28 cellular contexts compared by ENCODE assay signal in genomic region chr12:119676022-119676421, GRCh38. TPM values are rescaled to one million over a fixed set of nuclear protein-coding genes. Genes with fewer than 3 reads are reported as not detected.
DNase-seq lines count a peak whose midpoint lies in the region; ATAC-seq and TF ChIP-seq lines count a peak whose summit lies in the region.
"Had no signal": no experiment of that assay in that cellular context is flagged by ENCODE, and none has a peak within 500 bp of the region (broad histone marks: within the 10 kb centered on the region; RNA-seq: fewer than 3 reads in every experiment).

No MANE protein-coding gene starts in this region.

- H3K36me3 Mint-ChIP-seq in activated T-cell treated with anti-CD3 and anti-CD28 coated beads, Interleukin-2, amount 50 U/mL, for 72 hours (ENCODE audit: insufficient read depth in 2 of 2) = peaks cover 31 to 48% of the 10 kb centered on the region in 2 donors
- peaks cover 50% of the 10 kb centered on the region for H3K36me3 Mint-ChIP-seq in memory B cell

- H3K36me3 ChIP-seq in adrenal gland (replicated peaks in 1 of 2) = peaks cover 0 to 92% of the 10 kb centered on the region in 2 donors
- peaks cover 0 to 48% (median 22%) of the 10 kb centered on the region in 4 donors for H3K36me3 ChIP-seq in transverse colon
- H3K36me3 ChIP-seq in OCI-LY7 (ENCODE audit: insufficient read depth, low read length) = peaks cover 100% of the 10 kb centered on the region

- H3K9me3 Mint-ChIP-seq in activated T-cell treated with anti-CD3 and anti-CD28 coated beads, Interleukin-2, amount 50 U/mL, for 72 hours = no peaks in the 10 kb centered on the region
- H3K9me3 Mint-ChIP-seq in memory B cell = no peaks in the 10 kb centered on the region
- H3K9me3 Mint-ChIP-seq: brain; CD4-positive, CD25-positive, alpha-beta regulatory T cell; natural killer cell treated with Interleukin-12 subunit alpha and Interleukin-12 subunit beta and Interleukin-15 and Interleukin-18, amount 100 ng/mL, for 72 hours had no signal

- 82 to 89% (median 87%) methylated on average over 9 of the region's 9 CpGs for WGBS in adrenal gland, 4 donors
- 80 to 86% methylated on average over 9 of the region's 9 CpGs for WGBS in transverse colon (ENCODE audit: low coverage in 1 of 2), 2 donors

- H3K4me3 Mint-ChIP-seq in activated T-cell treated with anti-CD3 and anti-CD28 coated beads, Interleukin-2, amount 50 U/mL, for 72 hours = no peak overlapping the region
- no peak overlapping the region for H3K4me3 Mint-ChIP-seq in memory B cell
- H3K4me3 Mint-ChIP-seq: CD4-positive, CD25-positive, alpha-beta regulatory T cell; natural killer cell treated with Interleukin-12 subunit alpha and Interleukin-12 subunit beta and Interleukin-15 and Interleukin-18, amount 100 ng/mL, for 72 hours had no signal

- no peak for TF ChIP-seq EP300 in transverse colon (IDR thresholded peaks at IDR 0.05; ENCODE audit: low read depth)

- H3K4me2 ChIP-seq in OCI-LY7 (ENCODE audit: low read length) = no peak overlapping the region
- H3K4me2 ChIP-seq: A549 had no signal

- intact Hi-C loops in adrenal gland (cut with DNase I) (no loop called here), transverse colon (cut with DNase I; ENCODE audit: low total_unique reads) (no loop called here), OCI-LY7 (cut with micrococcal nuclease; ENCODE audit: unreplicated experiment) (no loop called here)

- POLR2A ChIA-PET in OCI-LY7 (lab: Charles Lee) = interaction anchor here (0.5 to 0.6 kb wide), 3 partner anchors 15 to 174 kb away, joined by 3 to 4 read pairs (median 3); no protein-coding TSS in a partner anchor

- BruUV-seq in OCI-LY7 (replicated peaks; lab: Mats Ljungman, UMichigan) = no TSS peak

- DNase-seq in activated T-cell treated with anti-CD3 and anti-CD28 coated beads, Interleukin-2, amount 50 U/mL, for 72 hours = no peak
- no peak for DNase-seq in activated T-cell treated with anti-CD3 and anti-CD28 coated beads, Interleukin-2, amount 50 U/mL, for 48 hours
- peak in 1 of 7 donors; percentile 18 for DNase-seq in adrenal gland
- DNase-seq in memory B cell (ENCODE audit: low spot score in 2 of 2) = no peak
- DNase-seq in transverse colon = no peak
- DNase-seq in OCI-LY7 (ENCODE audit: low spot score) = no peak
- DNase-seq: activated CD8-positive, alpha-beta memory T cell treated with anti-CD3 and anti-CD28 coated beads, Interleukin-2, amount 50 U/mL, for 4 hours; activated effector memory CD4-positive, alpha-beta T cell treated with Interleukin-2 at 50 U/mL for 16 hours; CD4-positive, CD25-positive, alpha-beta regulatory T cell; cerebellar nuclear complex; DMS79 treated with DMSO at 0.1 percent for 48 hours; GDM1; GM23248; hippocampal formation; mucosa of descending colon; NCI-H1092 treated with DMSO at 0.1 percent for 48 hours; NCI-H1694 treated with DMSO at 0.1 percent for 48 hours; NCI-H2171 treated with DMSO at 0.1 percent for 48 hours; NCI-H510A treated with DMSO at 0.1 percent for 48 hours; PC-3; stimulated activated CD4-positive, alpha-beta T cell treated with anti-CD3 and anti-CD28 coated beads, Interleukin-4, amount 100 ng/mL, for 24 hours; T-helper 1 cell had no signal

- no peaks in the 10 kb centered on the region for H3K9me2 ChIP-seq in OCI-LY7 (ENCODE audit: insufficient read depth, low read length)

- H2AFZ ChIP-seq in OCI-LY7 (ENCODE audit: low read length) = no peak overlapping the region
- H2AFZ ChIP-seq: GM23248 had no signal

- H3K4me1 Mint-ChIP-seq in activated T-cell treated with anti-CD3 and anti-CD28 coated beads, Interleukin-2, amount 50 U/mL, for 72 hours (ENCODE audit: low read depth) = peaks cover 39% of the 10 kb centered on the region
- H3K4me1 Mint-ChIP-seq in memory B cell = peaks cover 14% of the 10 kb centered on the region

- H3K27ac Mint-ChIP-seq in activated T-cell treated with anti-CD3 and anti-CD28 coated beads, Interleukin-2, amount 50 U/mL, for 72 hours = peak overlapping the region; percentile 26
- peak overlapping the region; percentile 45 for H3K27ac Mint-ChIP-seq in memory B cell

- H3K9me3 ChIP-seq in adrenal gland (replicated peaks in 1 of 3) (no peaks in the 10 kb centered on the region), transverse colon (no peaks in the 10 kb centered on the region), OCI-LY7 (ENCODE audit: low read length) (no peaks in the 10 kb centered on the region)
- H3K9me3 ChIP-seq: A549, mucosa of descending colon had no signal

- CTCF ChIA-PET in OCI-LY7 (lab: Charles Lee; ENCODE audit: unreplicated experiment) = no interaction called here

- peaks cover 0 to 25% of the 10 kb centered on the region in 2 donors for H3K4me1 ChIP-seq in adrenal gland (replicated peaks in 1 of 2)
- H3K4me1 ChIP-seq in transverse colon = peaks cover 14 to 68% (median 56%) of the 10 kb centered on the region in 4 donors
- H3K4me1 ChIP-seq in OCI-LY7 (ENCODE audit: insufficient read depth, low read length, poor library complexity, severe bottlenecking) = peaks cover under 1% of the 10 kb centered on the region
- H3K4me1 ChIP-seq: A549 had no signal

- H3K4me3 ChIP-seq in adrenal gland = no peak overlapping the region
- no peak overlapping the region for H3K4me3 ChIP-seq in transverse colon
- no peak overlapping the region for H3K4me3 ChIP-seq in OCI-LY7 (ENCODE audit: low read depth, low read length, poor library complexity, severe bottlenecking)
- H3K4me3 ChIP-seq: A549, GM23248, mucosa of descending colon, SK-N-MC had no signal

- in situ Hi-C loops in transverse colon (cut with MboI; ENCODE audit: low pct_ligation_motif_present in 1 of 4, low pct_unique_long_range_greater_than_20kb in 1 of 4, low sequenced_read_pairs in 3 of 4) = no loop called here

- H3K79me2 ChIP-seq in OCI-LY7 (ENCODE audit: insufficient read depth, low read depth, low read length) = peaks cover 6% of the 10 kb centered on the region; the same call in 1 of the 2 replicates

- H3K27me3 Mint-ChIP-seq in activated T-cell treated with anti-CD3 and anti-CD28 coated beads, Interleukin-2, amount 50 U/mL, for 72 hours (ENCODE audit: low read depth) = no peaks in the 10 kb centered on the region
- H3K27me3 Mint-ChIP-seq in memory B cell = no peaks in the 10 kb centered on the region
- H3K27me3 Mint-ChIP-seq: brain; CD4-positive, CD25-positive, alpha-beta regulatory T cell; natural killer cell treated with Interleukin-12 subunit alpha and Interleukin-12 subunit beta and Interleukin-15 and Interleukin-18, amount 100 ng/mL, for 72 hours had no signal

- H3K27me3 ChIP-seq in adrenal gland (no peaks in the 10 kb centered on the region), transverse colon (no peaks in the 10 kb centered on the region)

- TF ChIP-seq POLR2A in adrenal gland (IDR thresholded peaks at IDR 0.05) (no peak), transverse colon (IDR thresholded peaks at IDR 0.05) (no peak)

- ATAC-seq in activated T-cell treated with anti-CD3 and anti-CD28 coated beads, Interleukin-2, amount 50 U/mL, for 72 hours (replicated peaks in 1 of 2) = no peak
- no peak for ATAC-seq in memory B cell (ENCODE audit: low read depth)
- no peak for ATAC-seq in HG03457 (IDR thresholded peaks at IDR 0.05; ENCODE audit: unreplicated experiment)
- no peak for ATAC-seq in HG02623 (IDR thresholded peaks at IDR 0.05; ENCODE audit: unreplicated experiment)
- ATAC-seq: mucosa of descending colon; natural killer cell treated with Interleukin-12 subunit alpha and Interleukin-12 subunit beta and Interleukin-15 and Interleukin-18, amount 100 ng/mL, for 72 hours; PC-3 had no signal

- TF ChIP-seq CTCF in adrenal gland (IDR thresholded peaks at IDR 0.05) (no peak), transverse colon (IDR thresholded peaks at IDR 0.05) (no peak), OCI-LY7 (conservative IDR thresholded peaks at IDR 0.05; ENCODE audit: low read length) (no peak)

- H3K27ac ChIP-seq in adrenal gland (peak overlapping the region in 3 of 5 donors; percentile 17 to 86 (median 42)), transverse colon (peak overlapping the region in 3 of 4 donors; percentile 16 to 97 (median 96)), OCI-LY7 (ENCODE audit: low read depth, low read length, poor library complexity, severe bottlenecking) (no peak overlapping the region)
- H3K27ac ChIP-seq: A549, GM23248, SK-N-MC had no signal

- no peaks in the 10 kb centered on the region for H4K20me1 ChIP-seq in OCI-LY7 (ENCODE audit: insufficient read depth, low read length)

RNA-seq across cellular contexts. Expression of gene PRKAB1, which starts 8.1 kb away (rescaled TPM):
- total RNA-seq in activated T-cell treated with anti-CD3 and anti-CD28 coated beads, Interleukin-2, amount 50 U/mL, for 72 hours = 10 to 100 TPM; 52.3 to 63.7 TPM
- 10 to 100 TPM; 21.5 to 75.8 (median 40.3) TPM for total RNA-seq in adrenal gland
- 10 to 100 TPM; 27.8 to 30.5 (median 29.3) TPM for polyA plus RNA-seq in adrenal gland
- 100 to 1,000 TPM in 1 of 4 donors, 10 to 100 TPM in 3; 46.0 to 151 (median 89.3) TPM for total RNA-seq in transverse colon
- 21.8 and 32.4 TPM in 2 replicates for total RNA-seq in OCI-LY7 (2014; rRNA removed; shearing (Covaris generic))
- 45.1 and 46.1 TPM in 2 replicates for total RNA-seq in OCI-LY7 (2022)
